In genomic region chr20:53298260-53298659, GRCh38 we compare ENCODE assay signal across 22 cellular contexts.
DNase-seq lines count a peak whose midpoint lies in the region; ATAC-seq, FAIRE-seq and TF ChIP-seq lines count a peak whose summit lies in the region.
"Had no signal": no experiment of that assay in that cellular context is flagged by ENCODE, and none has a peak within 500 bp of the region (broad histone marks: within the 10 kb centered on the region; RNA-seq: fewer than 3 reads in every experiment).

No MANE protein-coding gene starts in this region.

- CTCF ChIA-PET in HepG2 (lab: Yijun Ruan, JAX; ENCODE audit: low intra/inter-chr PET ratio, low total read pairs), result no interaction called here
- CTCF ChIA-PET in K562 (lab: Yijun Ruan, JAX; ENCODE audit: low intra/inter-chr PET ratio), result no interaction called here

- H3K23ac ChIP-seq in neuronal stem cell (ENCODE audit: low read depth, low read length, poor library complexity), result no peak overlapping the region

- H3K27me3 ChIP-seq in HepG2 (ENCODE audit: control insufficient read depth in 1 of 2, insufficient read depth in 2 of 2, low read length in 2 of 2), result peaks cover 0 to 4% of the 10 kb centered on the region in 2 experiments; a peak in 3 of 5 replicates
- H3K27me3 ChIP-seq in right lobe of liver, result no peaks in the 10 kb centered on the region
- no peaks in the 10 kb centered on the region for H3K27me3 ChIP-seq in K562 (ENCODE audit: control insufficient read depth in 2 of 2, insufficient read depth in 2 of 2, low read length in 2 of 2)
- H3K27me3 ChIP-seq in neuronal stem cell (ENCODE audit: control insufficient read depth in 3 of 3, insufficient read depth in 3 of 3, low read depth in 1 of 3, low read length in 3 of 3), result no peaks in the 10 kb centered on the region
- H3K27me3 ChIP-seq: BE2C; BLaER1 treated with 17β-estradiol and CSF1 and Interleukin-3, amounts not matched to agents 10 nM and 100 nM had no signal

- no peak overlapping the region for H2AFZ ChIP-seq in HepG2 (ENCODE audit: low read length)
- H2AFZ ChIP-seq in K562 (ENCODE audit: low read depth, low read length), result no peak overlapping the region
- no peak overlapping the region for H2AFZ ChIP-seq in neuronal stem cell (ENCODE audit: low read length)
- H2AFZ ChIP-seq: GM23248 had no signal

- in situ Hi-C loops in HepG2 (cut with HindIII; ENCODE audit: extremely low pct_ligation_motif_present, low pct_unique_long_range_greater_than_20kb), result no loop called here
- in situ Hi-C loops in K562 (cut with MboI), result no loop called here

- H3K79me2 ChIP-seq in HepG2 (ENCODE audit: insufficient read depth, low read length) (no peaks in the 10 kb centered on the region), K562 (ENCODE audit: control insufficient read depth, insufficient read depth, low read length) (no peaks in the 10 kb centered on the region)

- TF ChIP-seq EP300 in HepG2 (IDR thresholded peaks at IDR 0.05; ENCODE audit: low read depth in 2 of 2, low read length in 2 of 2) (no peak), HepG2 (CRISPR knock-in tag; IDR thresholded peaks at IDR 0.05; ENCODE audit: borderline replicate concordance) (no peak), K562 (IDR thresholded peaks at IDR 0.05; ENCODE audit: low read length) (no peak)

- H4K91ac ChIP-seq in neuronal stem cell (ENCODE audit: low read depth, low read length, poor library complexity), result no peak overlapping the region

- no peak overlapping the region for H4K8ac ChIP-seq in neuronal stem cell (ENCODE audit: low read depth, low read length)

- H3K14ac ChIP-seq in neuronal stem cell (ENCODE audit: low read length), result no peak overlapping the region

- H3K79me1 ChIP-seq in neuronal stem cell (ENCODE audit: low read depth, low read length), result no peaks in the 10 kb centered on the region

- H3K36me3 ChIP-seq in HepG2 (replicated peaks in 1 of 2; ENCODE audit: control insufficient read depth in 1 of 2, insufficient read depth in 2 of 2, low read length in 2 of 2) (no peaks in the 10 kb centered on the region), right lobe of liver (no peaks in the 10 kb centered on the region), K562 (ENCODE audit: control insufficient read depth, insufficient read depth, low read length) (no peaks in the 10 kb centered on the region), neuronal stem cell (replicated peaks in 1 of 2; ENCODE audit: control insufficient read depth in 2 of 2, insufficient read depth in 2 of 2, low read length in 2 of 2) (no peaks in the 10 kb centered on the region)
- H3K36me3 ChIP-seq: BE2C; BLaER1 treated with 17β-estradiol and CSF1 and Interleukin-3, amounts not matched to agents 10 nM and 100 nM; HAP-1 had no signal

- TF ChIP-seq POLR2A in HepG2 (IDR thresholded peaks at IDR 0.05; ENCODE audit: insufficient read depth in 1 of 2, low read depth in 2 of 2, low read length in 2 of 2), result no peak
- TF ChIP-seq POLR2A in right lobe of liver (IDR thresholded peaks at IDR 0.05), result no peak
- TF ChIP-seq POLR2A in K562 (conservative IDR thresholded peaks at IDR 0.05), result no peak

- intact Hi-C loops in HepG2 (cut with micrococcal nuclease; ENCODE audit: unreplicated experiment) (no loop called here), right lobe of liver (cut with DNase I) (no loop called here), K562 (cut with micrococcal nuclease) (no loop called here)

- FAIRE-seq in HepG2 (lab: Jason Lieb, UNC) (no peak), K562 (lab: Jason Lieb, UNC) (no peak)
- FAIRE-seq: A204.1, D721Med, GM12878, GM19239 had no signal

- H3K4me1 ChIP-seq in HepG2 (ENCODE audit: insufficient read depth, low read length) (no peaks in the 10 kb centered on the region), right lobe of liver (no peaks in the 10 kb centered on the region), K562 (replicated peaks in 1 of 2; ENCODE audit: control insufficient read depth in 2 of 2, insufficient read depth in 2 of 2, low read length in 2 of 2) (peaks cover 2 to 72% of the 10 kb centered on the region in 2 experiments; a peak in 3 of 5 replicates), neuronal stem cell (ENCODE audit: control insufficient read depth in 2 of 2, insufficient read depth in 1 of 2, low read depth in 1 of 2, low read length in 2 of 2) (peaks cover 0 to 6% of the 10 kb centered on the region in 2 donors)
- H3K4me1 ChIP-seq: BE2C, HAP-1 had no signal

- TF ChIP-seq CTCF in HepG2 (CRISPR knock-in tag; IDR thresholded peaks at IDR 0.05) (no peak), right lobe of liver (IDR thresholded peaks at IDR 0.05) (no peak), K562 (IDR thresholded peaks at IDR 0.05 in 2 of 3, conservative IDR thresholded peaks at IDR 0.05 in 1 of 3; ENCODE audit: insufficient read depth in 2 of 3, low read depth in 1 of 3, low read length in 3 of 3) (no peak)

- H3K9me1 ChIP-seq in K562 (ENCODE audit: control insufficient read depth, insufficient read depth, low read length), result no peaks in the 10 kb centered on the region

- no peaks in the 10 kb centered on the region for H4K20me1 ChIP-seq in HepG2 (ENCODE audit: insufficient read depth, low read length)
- H4K20me1 ChIP-seq in K562 (replicated peaks; ENCODE audit: control insufficient read depth, insufficient read depth, low read length), result no peaks in the 10 kb centered on the region
- H4K20me1 ChIP-seq: BLaER1 treated with 17β-estradiol and CSF1 and Interleukin-3, amounts not matched to agents 10 nM and 100 nM had no signal

- H3K9ac ChIP-seq in HepG2 (ENCODE audit: insufficient read depth, low read depth, low read length), result no peak overlapping the region
- H3K9ac ChIP-seq in K562 (ENCODE audit: insufficient read depth in 1 of 2, low read depth in 2 of 2, low read length in 2 of 2), result no peak overlapping the region
- H3K9ac ChIP-seq in neuronal stem cell (ENCODE audit: low read depth, low read length, poor library complexity), result no peak overlapping the region
- H3K9ac ChIP-seq: BLaER1 treated with 17β-estradiol and CSF1 and Interleukin-3, amounts not matched to agents 10 nM and 100 nM; GM23248 had no signal

- H3K4ac ChIP-seq in neuronal stem cell (ENCODE audit: low read length), result no peak overlapping the region

- ATAC-seq in HepG2, result no peak
- ATAC-seq in right lobe of liver, result no peak
- ATAC-seq in K562, result no peak
- ATAC-seq in HG03097 (IDR thresholded peaks at IDR 0.05; ENCODE audit: low FRiP score, unreplicated experiment), result no peak
- ATAC-seq: GM12878 had no signal

- TF ChIP-seq RAD21 in HepG2 (CRISPR knock-in tag; IDR thresholded peaks at IDR 0.05), result no peak
- no peak for TF ChIP-seq RAD21 in K562 (CRISPR knock-in tag; conservative IDR thresholded peaks at IDR 0.05 in 1 of 2, IDR thresholded peaks at IDR 0.05 in 1 of 2)

- peak overlapping the region; percentile 2 for H3K18ac ChIP-seq in neuronal stem cell (ENCODE audit: low read length)

- no peak overlapping the region for H2BK5ac ChIP-seq in neuronal stem cell (ENCODE audit: low read length)

- H3K27ac ChIP-seq in HepG2 (ENCODE audit: extremely low read length, insufficient read depth, low read length) (no peak overlapping the region), right lobe of liver (no peak overlapping the region), K562 (ENCODE audit: extremely low read depth, low read depth, low read length) (no peak overlapping the region; the same call in 2 of the 3 replicates), neuronal stem cell (replicated peaks; ENCODE audit: low read length) (no peak overlapping the region)
- H3K27ac ChIP-seq: 22Rv1; BLaER1 treated with 17β-estradiol and CSF1 and Interleukin-3, amounts not matched to agents 10 nM and 100 nM; GM23248 had no signal

- POLR2A ChIA-PET in HepG2 (lab: Yijun Ruan, JAX), result no interaction called here
- POLR2A ChIA-PET in K562 (lab: Yijun Ruan, JAX), result interaction anchor here (1.1 kb wide), 1 partner anchor 11 kb away, joined by 3 read pairs; no protein-coding TSS in a partner anchor

- WGBS in HepG2 (ENCODE audit: low lambda C conversion rate), result 41% methylated on average over 6 of the region's 6 CpGs
- 87% methylated on average over 6 of the region's 6 CpGs for WGBS in right lobe of liver (ENCODE audit: insufficient coverage, low coverage, low lambda C conversion rate, missing lambda C conversion rate)
- WGBS in K562 (ENCODE audit: insufficient coverage, low coverage, missing lambda C conversion rate), result 82% methylated on average over 6 of the region's 6 CpGs
- WGBS in neuronal stem cell (ENCODE audit: extremely low coverage in 2 of 2, insufficient read length in 2 of 2, insufficient replicate concordance in 1 of 2), 2 donors, result no CpG with 5 or more reads among the region's 6 CpGs

- no peak overlapping the region for H2BK15ac ChIP-seq in neuronal stem cell (ENCODE audit: low read length)

- H3K9me3 ChIP-seq in HepG2 (ENCODE audit: low read length) (no peaks in the 10 kb centered on the region), right lobe of liver (no peaks in the 10 kb centered on the region), K562 (replicated peaks; ENCODE audit: control insufficient read depth, insufficient read depth, low read depth, low read length) (no peaks in the 10 kb centered on the region), neuronal stem cell (replicated peaks in 1 of 2; ENCODE audit: control insufficient read depth in 2 of 2, insufficient read depth in 1 of 2, low read depth in 1 of 2, low read length in 2 of 2) (no peaks in the 10 kb centered on the region)
- H3K9me3 ChIP-seq: BE2C; BLaER1 treated with 17β-estradiol and CSF1 and Interleukin-3, amounts not matched to agents 10 nM and 100 nM; HAP-1 had no signal

- DNase-seq in HepG2 (ENCODE audit: low spot score) (no peak), right lobe of liver (no peak), K562 (ENCODE audit: extremely low read depth in 1 of 4, low spot score in 3 of 4) (no peak), neuronal stem cell (ENCODE audit: low spot score) (no peak), T-helper 9 cell (no peak)
- DNase-seq: ACHN; AML-193; BE2C; CD4-positive, alpha-beta T cell; CD8-positive, alpha-beta memory T cell; DMS79; EL; GDM1 had no signal

- H2BK120ac ChIP-seq in neuronal stem cell (ENCODE audit: low read depth, low read length), result no peak overlapping the region

- no peak overlapping the region for H3K4me3 ChIP-seq in HepG2 (replicated peaks in 1 of 3; ENCODE audit: insufficient read depth in 1 of 3, low read depth in 2 of 3, low read length in 3 of 3)
- no peak overlapping the region for H3K4me3 ChIP-seq in right lobe of liver
- no peak overlapping the region for H3K4me3 ChIP-seq in K562
- no peak overlapping the region for H3K4me3 ChIP-seq in neuronal stem cell (ENCODE audit: low read length in 2 of 2)
- H3K4me3 ChIP-seq: BLaER1 treated with 17β-estradiol and CSF1 and Interleukin-3, amounts not matched to agents 10 nM and 100 nM; GM12878; GM23248; HAP-1 had no signal

- BruUV-seq in HepG2 (replicated peaks; lab: Mats Ljungman, UMichigan) (no TSS peak), K562 (replicated peaks; lab: Mats Ljungman, UMichigan) (no TSS peak)

- H2BK12ac ChIP-seq in neuronal stem cell (ENCODE audit: low read length), result no peak overlapping the region

- no peak overlapping the region for H2AK5ac ChIP-seq in neuronal stem cell (ENCODE audit: low read depth, low read length)

- no peak overlapping the region for H3K4me2 ChIP-seq in HepG2 (ENCODE audit: low read depth, low read length)
- H3K4me2 ChIP-seq in K562 (ENCODE audit: insufficient read depth, low read length), result no peak overlapping the region
- no peak overlapping the region for H3K4me2 ChIP-seq in neuronal stem cell (ENCODE audit: insufficient read depth, low read length, poor library complexity, severe bottlenecking)
- H3K4me2 ChIP-seq: BLaER1 treated with 17β-estradiol and CSF1 and Interleukin-3, amounts not matched to agents 10 nM and 100 nM had no signal

Comparison
In these comparisons a context has a peak if more than half of its experiments do, and no peak if none do; other contexts are left out.
1. Of the 241 proteins assayed by ChIP-seq in both HepG2 and K562: peak only in HepG2: none; only in K562: MAFG; in both: MAFF and MAFK; in neither: 238.